In the genomic region with DNA sequence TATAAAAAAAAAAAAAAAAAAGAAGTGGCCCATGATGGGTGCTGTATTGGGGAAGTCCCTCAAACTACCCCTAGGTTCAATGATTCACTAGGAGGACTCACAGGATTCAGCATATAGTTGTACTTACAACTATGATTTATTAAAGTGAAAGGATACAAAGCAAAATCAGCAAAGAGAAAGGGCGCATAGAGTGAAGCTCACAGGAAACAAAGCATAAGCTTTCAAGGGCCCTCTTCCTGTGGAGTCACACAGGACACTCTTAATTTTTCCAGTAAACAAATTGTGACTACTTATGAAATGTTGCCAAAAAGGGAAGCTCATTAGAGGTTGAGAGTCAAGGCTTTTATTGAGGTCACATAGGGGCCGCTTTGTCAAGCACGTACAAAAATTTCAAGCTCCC, we compare ENCODE assay signal across 1 cellular context.
TF ChIP-seq lines count a peak whose summit lies in the region.

No MANE protein-coding gene starts in this region.

TF ChIP-seq in HepG2, 621 proteins besides CTCF, POLR2A, EP300 and RAD21 (continued from another document):
- TF ChIP-seq, protein P1, sequence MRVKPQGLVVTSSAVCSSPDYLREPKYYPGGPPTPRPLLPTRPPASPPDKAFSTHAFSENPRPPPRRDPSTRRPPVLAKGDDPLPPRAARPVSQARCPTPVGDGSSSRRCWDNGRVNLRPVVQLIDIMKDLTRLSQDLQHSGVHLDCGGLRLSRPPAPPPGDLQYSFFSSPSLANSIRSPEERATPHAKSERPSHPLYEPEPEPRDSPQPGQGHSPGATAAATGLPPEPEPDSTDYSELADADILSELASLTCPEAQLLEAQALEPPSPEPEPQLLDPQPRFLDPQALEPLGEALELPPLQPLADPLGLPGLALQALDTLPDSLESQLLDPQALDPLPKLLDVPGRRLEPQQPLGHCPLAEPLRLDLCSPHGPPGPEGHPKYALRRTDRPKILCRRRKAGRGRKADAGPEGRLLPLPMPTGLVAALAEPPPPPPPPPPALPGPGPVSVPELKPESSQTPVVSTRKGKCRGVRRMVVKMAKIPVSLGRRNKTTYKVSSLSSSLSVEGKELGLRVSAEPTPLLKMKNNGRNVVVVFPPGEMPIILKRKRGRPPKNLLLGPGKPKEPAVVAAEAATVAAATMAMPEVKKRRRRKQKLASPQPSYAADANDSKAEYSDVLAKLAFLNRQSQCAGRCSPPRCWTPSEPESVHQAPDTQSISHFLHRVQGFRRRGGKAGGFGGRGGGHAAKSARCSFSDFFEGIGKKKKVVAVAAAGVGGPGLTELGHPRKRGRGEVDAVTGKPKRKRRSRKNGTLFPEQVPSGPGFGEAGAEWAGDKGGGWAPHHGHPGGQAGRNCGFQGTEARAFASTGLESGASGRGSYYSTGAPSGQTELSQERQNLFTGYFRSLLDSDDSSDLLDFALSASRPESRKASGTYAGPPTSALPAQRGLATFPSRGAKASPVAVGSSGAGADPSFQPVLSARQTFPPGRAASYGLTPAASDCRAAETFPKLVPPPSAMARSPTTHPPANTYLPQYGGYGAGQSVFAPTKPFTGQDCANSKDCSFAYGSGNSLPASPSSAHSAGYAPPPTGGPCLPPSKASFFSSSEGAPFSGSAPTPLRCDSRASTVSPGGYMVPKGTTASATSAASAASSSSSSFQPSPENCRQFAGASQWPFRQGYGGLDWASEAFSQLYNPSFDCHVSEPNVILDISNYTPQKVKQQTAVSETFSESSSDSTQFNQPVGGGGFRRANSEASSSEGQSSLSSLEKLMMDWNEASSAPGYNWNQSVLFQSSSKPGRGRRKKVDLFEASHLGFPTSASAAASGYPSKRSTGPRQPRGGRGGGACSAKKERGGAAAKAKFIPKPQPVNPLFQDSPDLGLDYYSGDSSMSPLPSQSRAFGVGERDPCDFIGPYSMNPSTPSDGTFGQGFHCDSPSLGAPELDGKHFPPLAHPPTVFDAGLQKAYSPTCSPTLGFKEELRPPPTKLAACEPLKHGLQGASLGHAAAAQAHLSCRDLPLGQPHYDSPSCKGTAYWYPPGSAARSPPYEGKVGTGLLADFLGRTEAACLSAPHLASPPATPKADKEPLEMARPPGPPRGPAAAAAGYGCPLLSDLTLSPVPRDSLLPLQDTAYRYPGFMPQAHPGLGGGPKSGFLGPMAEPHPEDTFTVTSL (CRISPR knock-in tag; IDR thresholded peaks at IDR 0.05; ENCODE audit: borderline replicate concordance), result no peak
- no peak for TF ChIP-seq ZNF678 (CRISPR knock-in tag; IDR thresholded peaks at IDR 0.05)
- TF ChIP-seq, protein P2, sequence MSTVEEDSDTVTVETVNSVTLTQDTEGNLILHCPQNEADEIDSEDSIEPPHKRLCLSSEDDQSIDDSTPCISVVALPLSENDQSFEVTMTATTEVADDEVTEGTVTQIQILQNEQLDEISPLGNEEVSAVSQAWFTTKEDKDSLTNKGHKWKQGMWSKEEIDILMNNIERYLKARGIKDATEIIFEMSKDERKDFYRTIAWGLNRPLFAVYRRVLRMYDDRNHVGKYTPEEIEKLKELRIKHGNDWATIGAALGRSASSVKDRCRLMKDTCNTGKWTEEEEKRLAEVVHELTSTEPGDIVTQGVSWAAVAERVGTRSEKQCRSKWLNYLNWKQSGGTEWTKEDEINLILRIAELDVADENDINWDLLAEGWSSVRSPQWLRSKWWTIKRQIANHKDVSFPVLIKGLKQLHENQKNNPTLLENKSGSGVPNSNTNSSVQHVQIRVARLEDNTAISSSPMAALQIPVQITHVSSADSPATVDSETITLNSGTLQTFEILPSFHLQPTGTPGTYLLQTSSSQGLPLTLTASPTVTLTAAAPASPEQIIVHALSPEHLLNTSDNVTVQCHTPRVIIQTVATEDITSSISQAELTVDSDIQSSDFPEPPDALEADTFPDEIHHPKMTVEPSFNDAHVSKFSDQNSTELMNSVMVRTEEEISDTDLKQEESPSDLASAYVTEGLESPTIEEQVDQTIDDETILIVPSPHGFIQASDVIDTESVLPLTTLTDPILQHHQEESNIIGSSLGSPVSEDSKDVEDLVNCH (CRISPR knock-in tag; IDR thresholded peaks at IDR 0.05), result no peak
- TF ChIP-seq JARID2 (CRISPR knock-in tag; IDR thresholded peaks at IDR 0.05; ENCODE audit: insufficient replicate concordance), result no peak
- no peak for TF ChIP-seq ZNF562 (CRISPR knock-in tag; IDR thresholded peaks at IDR 0.05; ENCODE audit: borderline replicate concordance)
- TF ChIP-seq RCOR2 (CRISPR knock-in tag; IDR thresholded peaks at IDR 0.05), result no peak
- no peak for TF ChIP-seq ZBTB38 (CRISPR knock-in tag; IDR thresholded peaks at IDR 0.05)
- no peak for TF ChIP-seq ZNF724P (CRISPR knock-in tag; IDR thresholded peaks at IDR 0.05; ENCODE audit: borderline replicate concordance)
- TF ChIP-seq MZF1 (CRISPR knock-in tag; IDR thresholded peaks at IDR 0.05; ENCODE audit: borderline replicate concordance), result no peak
- no peak for TF ChIP-seq ZFP1 (CRISPR knock-in tag; IDR thresholded peaks at IDR 0.05)
- TF ChIP-seq KAT2B (IDR thresholded peaks at IDR 0.05; ENCODE audit: borderline replicate concordance, low read depth, low read length), result no peak
- TF ChIP-seq, protein P3, sequence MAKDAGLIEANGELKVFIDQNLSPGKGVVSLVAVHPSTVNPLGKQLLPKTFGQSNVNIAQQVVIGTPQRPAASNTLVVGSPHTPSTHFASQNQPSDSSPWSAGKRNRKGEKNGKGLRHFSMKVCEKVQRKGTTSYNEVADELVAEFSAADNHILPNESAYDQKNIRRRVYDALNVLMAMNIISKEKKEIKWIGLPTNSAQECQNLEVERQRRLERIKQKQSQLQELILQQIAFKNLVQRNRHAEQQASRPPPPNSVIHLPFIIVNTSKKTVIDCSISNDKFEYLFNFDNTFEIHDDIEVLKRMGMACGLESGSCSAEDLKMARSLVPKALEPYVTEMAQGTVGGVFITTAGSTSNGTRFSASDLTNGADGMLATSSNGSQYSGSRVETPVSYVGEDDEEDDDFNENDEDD (CRISPR knock-in tag; IDR thresholded peaks at IDR 0.05; ENCODE audit: borderline replicate concordance), result no peak
- TF ChIP-seq, protein P4, sequence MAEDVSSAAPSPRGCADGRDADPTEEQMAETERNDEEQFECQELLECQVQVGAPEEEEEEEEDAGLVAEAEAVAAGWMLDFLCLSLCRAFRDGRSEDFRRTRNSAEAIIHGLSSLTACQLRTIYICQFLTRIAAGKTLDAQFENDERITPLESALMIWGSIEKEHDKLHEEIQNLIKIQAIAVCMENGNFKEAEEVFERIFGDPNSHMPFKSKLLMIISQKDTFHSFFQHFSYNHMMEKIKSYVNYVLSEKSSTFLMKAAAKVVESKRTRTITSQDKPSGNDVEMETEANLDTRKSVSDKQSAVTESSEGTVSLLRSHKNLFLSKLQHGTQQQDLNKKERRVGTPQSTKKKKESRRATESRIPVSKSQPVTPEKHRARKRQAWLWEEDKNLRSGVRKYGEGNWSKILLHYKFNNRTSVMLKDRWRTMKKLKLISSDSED (CRISPR knock-in tag; IDR thresholded peaks at IDR 0.05), result no peak
- TF ChIP-seq CBX2 (IDR thresholded peaks at IDR 0.05; ENCODE audit: low read depth, low read length), result no peak
- no peak for TF ChIP-seq CBX2 (CRISPR knock-in tag; IDR thresholded peaks at IDR 0.05; ENCODE audit: low read depth)
- TF ChIP-seq ZNF776 (CRISPR knock-in tag; IDR thresholded peaks at IDR 0.05), result no peak
